In genomic region chr1:212665241-212666115, GRCh38 we compare ENCODE assay signal across 1 cellular context.
A peak's percentile ranks its signal among the peaks of the same experiment; 100 is the strongest.
TF ChIP-seq lines count a peak whose summit lies in the region.

No MANE protein-coding gene starts in this region.

TF ChIP-seq in K562, 482 proteins besides CTCF, POLR2A, EP300 and RAD21 (continued from another document and continues in another):
- TF ChIP-seq ZNF121 (CRISPR knock-in tag; conservative IDR thresholded peaks at IDR 0.05) (no peak), HNRNPK (IDR thresholded peaks at IDR 0.05; ENCODE audit: low read depth, low read length, poor library complexity, severe bottlenecking) (no peak), XRCC5 (IDR thresholded peaks at IDR 0.05; ENCODE audit: low read depth, low read length) (peak; percentile 89; the same call in 1 of the 2 replicates), ZNF395 (CRISPR knock-in tag; IDR thresholded peaks at IDR 0.05) (no peak), DNMT1 (IDR thresholded peaks at IDR 0.05) (no peak), SMARCC2 (IDR thresholded peaks at IDR 0.05; ENCODE audit: low read depth) (no peak), POLR2AphosphoS5 (IDR thresholded peaks at IDR 0.05; ENCODE audit: control insufficient read depth, insufficient read depth, low read depth, low read length) (no peak), ZNF41 (CRISPR knock-in tag; conservative IDR thresholded peaks at IDR 0.05) (no peak), POLR2H (tag; IDR thresholded peaks at IDR 0.05; ENCODE audit: low read depth) (no peak), NR2C2 (CRISPR knock-in tag; IDR thresholded peaks at IDR 0.05) (0 out of 2 replicates have a peak, but pooled peaks have one; percentile 22), NR2C2 (tag; IDR thresholded peaks at IDR 0.05) (peak; percentile 23; the same call in 1 of the 2 replicates), MITF (IDR thresholded peaks at IDR 0.05) (no peak), ZBTB34 (CRISPR knock-in tag; IDR thresholded peaks at IDR 0.05) (no peak), RFX5 (IDR thresholded peaks at IDR 0.05; ENCODE audit: low read depth, low read length) (no peak), NFIX (CRISPR knock-in tag; IDR thresholded peaks at IDR 0.05; ENCODE audit: low read depth) (no peak), ELF1 (tag; IDR thresholded peaks at IDR 0.05) (no peak; the same call in 1 of the 2 replicates), SRSF9 (IDR thresholded peaks at IDR 0.05; ENCODE audit: borderline replicate concordance, low read depth, low read length) (no peak), KLF1 (tag; IDR thresholded peaks at IDR 0.05) (no peak; the same call in 1 of the 2 replicates), GMEB1 (CRISPR knock-in tag; IDR thresholded peaks at IDR 0.05) (no peak), CSDE1 (IDR thresholded peaks at IDR 0.05) (no peak), NFATC3 (IDR thresholded peaks at IDR 0.05) (no peak), HDAC8 (tag; IDR thresholded peaks at IDR 0.05) (no peak), RUNX1 (IDR thresholded peaks at IDR 0.05; ENCODE audit: low read depth) (no peak), POLR2AphosphoS2 (IDR thresholded peaks at IDR 0.05; ENCODE audit: low read length) (no peak), ZC3H8 (IDR thresholded peaks at IDR 0.05) (0 out of 2 replicates have a peak, but pooled peaks have one; percentile 72), HSF4 (CRISPR knock-in tag; IDR thresholded peaks at IDR 0.05; ENCODE audit: borderline replicate concordance) (no peak), GATA2 (CRISPR knock-in tag; IDR thresholded peaks at IDR 0.05) (no peak), RBFOX2 (IDR thresholded peaks at IDR 0.05; ENCODE audit: low read depth, low read length) (0 out of 2 replicates have a peak, but pooled peaks have one; percentile 25), ZNF133 (CRISPR knock-in tag; IDR thresholded peaks at IDR 0.05) (no peak), ZNF184 (CRISPR knock-in tag; IDR thresholded peaks at IDR 0.05) (no peak), JUND (IDR thresholded peaks at IDR 0.05; ENCODE audit: borderline replicate concordance, low read depth, low read length) (peak; percentile 43), JUND (tag; IDR thresholded peaks at IDR 0.05; ENCODE audit: borderline replicate concordance, low read depth, low read length) (no peak), CEBPB (tag; IDR thresholded peaks at IDR 0.05) (no peak), PYGO2 (tag; IDR thresholded peaks at IDR 0.05) (no peak), FOXA3 (CRISPR knock-in tag; conservative IDR thresholded peaks at IDR 0.05 in 1 of 2, IDR thresholded peaks at IDR 0.05 in 1 of 2) (0 out of 4 replicates have a peak, but pooled peaks of 1 of the 2 experiments have one; percentile 37), NR0B1 (IDR thresholded peaks at IDR 0.05; ENCODE audit: partially characterized antibody) (no peak), ZKSCAN1 (IDR thresholded peaks at IDR 0.05; ENCODE audit: low read depth, low read length) (no peak), RBM15 (IDR thresholded peaks at IDR 0.05; ENCODE audit: insufficient read depth, low read length) (no peak), KAT8 (IDR thresholded peaks at IDR 0.05; ENCODE audit: low read depth) (no peak), PPARD (CRISPR knock-in tag; IDR thresholded peaks at IDR 0.05) (no peak), KHSRP (IDR thresholded peaks at IDR 0.05) (no peak), TFAM (CRISPR knock-in tag; conservative IDR thresholded peaks at IDR 0.05) (no peak), TCF15 (CRISPR knock-in tag; IDR thresholded peaks at IDR 0.05) (no peak), SMARCE1 (IDR thresholded peaks at IDR 0.05) (no peak), ZBTB12 (CRISPR knock-in tag; IDR thresholded peaks at IDR 0.05) (no peak), TGIF2 (CRISPR knock-in tag; IDR thresholded peaks at IDR 0.05) (no peak), NCOR1 (IDR thresholded peaks at IDR 0.05) (no peak)
- TF ChIP-seq, protein P1, sequence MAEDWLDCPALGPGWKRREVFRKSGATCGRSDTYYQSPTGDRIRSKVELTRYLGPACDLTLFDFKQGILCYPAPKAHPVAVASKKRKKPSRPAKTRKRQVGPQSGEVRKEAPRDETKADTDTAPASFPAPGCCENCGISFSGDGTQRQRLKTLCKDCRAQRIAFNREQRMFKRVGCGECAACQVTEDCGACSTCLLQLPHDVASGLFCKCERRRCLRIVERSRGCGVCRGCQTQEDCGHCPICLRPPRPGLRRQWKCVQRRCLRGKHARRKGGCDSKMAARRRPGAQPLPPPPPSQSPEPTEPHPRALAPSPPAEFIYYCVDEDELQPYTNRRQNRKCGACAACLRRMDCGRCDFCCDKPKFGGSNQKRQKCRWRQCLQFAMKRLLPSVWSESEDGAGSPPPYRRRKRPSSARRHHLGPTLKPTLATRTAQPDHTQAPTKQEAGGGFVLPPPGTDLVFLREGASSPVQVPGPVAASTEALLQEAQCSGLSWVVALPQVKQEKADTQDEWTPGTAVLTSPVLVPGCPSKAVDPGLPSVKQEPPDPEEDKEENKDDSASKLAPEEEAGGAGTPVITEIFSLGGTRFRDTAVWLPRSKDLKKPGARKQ (CRISPR knock-in tag; IDR thresholded peaks at IDR 0.05) = peak; percentile 93
- TF ChIP-seq, protein P2, sequence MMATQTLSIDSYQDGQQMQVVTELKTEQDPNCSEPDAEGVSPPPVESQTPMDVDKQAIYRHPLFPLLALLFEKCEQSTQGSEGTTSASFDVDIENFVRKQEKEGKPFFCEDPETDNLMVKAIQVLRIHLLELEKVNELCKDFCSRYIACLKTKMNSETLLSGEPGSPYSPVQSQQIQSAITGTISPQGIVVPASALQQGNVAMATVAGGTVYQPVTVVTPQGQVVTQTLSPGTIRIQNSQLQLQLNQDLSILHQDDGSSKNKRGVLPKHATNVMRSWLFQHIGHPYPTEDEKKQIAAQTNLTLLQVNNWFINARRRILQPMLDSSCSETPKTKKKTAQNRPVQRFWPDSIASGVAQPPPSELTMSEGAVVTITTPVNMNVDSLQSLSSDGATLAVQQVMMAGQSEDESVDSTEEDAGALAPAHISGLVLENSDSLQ (IDR thresholded peaks at IDR 0.05) = no peak
- TF ChIP-seq, protein P3, sequence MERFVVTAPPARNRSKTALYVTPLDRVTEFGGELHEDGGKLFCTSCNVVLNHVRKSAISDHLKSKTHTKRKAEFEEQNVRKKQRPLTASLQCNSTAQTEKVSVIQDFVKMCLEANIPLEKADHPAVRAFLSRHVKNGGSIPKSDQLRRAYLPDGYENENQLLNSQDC (CRISPR knock-in tag; IDR thresholded peaks at IDR 0.05) = no peak
- TF ChIP-seq, protein P4, sequence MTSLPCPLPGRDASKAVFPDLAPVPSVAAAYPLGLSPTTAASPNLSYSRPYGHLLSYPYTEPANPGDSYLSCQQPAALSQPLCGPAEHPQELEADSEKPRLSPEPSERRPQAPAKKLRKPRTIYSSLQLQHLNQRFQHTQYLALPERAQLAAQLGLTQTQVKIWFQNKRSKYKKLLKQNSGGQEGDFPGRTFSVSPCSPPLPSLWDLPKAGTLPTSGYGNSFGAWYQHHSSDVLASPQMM (CRISPR knock-in tag; IDR thresholded peaks at IDR 0.05) = no peak
- TF ChIP-seq, protein P5, sequence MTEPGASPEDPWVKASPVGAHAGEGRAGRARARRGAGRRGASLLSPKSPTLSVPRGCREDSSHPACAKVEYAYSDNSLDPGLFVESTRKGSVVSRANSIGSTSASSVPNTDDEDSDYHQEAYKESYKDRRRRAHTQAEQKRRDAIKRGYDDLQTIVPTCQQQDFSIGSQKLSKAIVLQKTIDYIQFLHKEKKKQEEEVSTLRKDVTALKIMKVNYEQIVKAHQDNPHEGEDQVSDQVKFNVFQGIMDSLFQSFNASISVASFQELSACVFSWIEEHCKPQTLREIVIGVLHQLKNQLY (CRISPR knock-in tag; conservative IDR thresholded peaks at IDR 0.05) = no peak
- TF ChIP-seq, protein P6, sequence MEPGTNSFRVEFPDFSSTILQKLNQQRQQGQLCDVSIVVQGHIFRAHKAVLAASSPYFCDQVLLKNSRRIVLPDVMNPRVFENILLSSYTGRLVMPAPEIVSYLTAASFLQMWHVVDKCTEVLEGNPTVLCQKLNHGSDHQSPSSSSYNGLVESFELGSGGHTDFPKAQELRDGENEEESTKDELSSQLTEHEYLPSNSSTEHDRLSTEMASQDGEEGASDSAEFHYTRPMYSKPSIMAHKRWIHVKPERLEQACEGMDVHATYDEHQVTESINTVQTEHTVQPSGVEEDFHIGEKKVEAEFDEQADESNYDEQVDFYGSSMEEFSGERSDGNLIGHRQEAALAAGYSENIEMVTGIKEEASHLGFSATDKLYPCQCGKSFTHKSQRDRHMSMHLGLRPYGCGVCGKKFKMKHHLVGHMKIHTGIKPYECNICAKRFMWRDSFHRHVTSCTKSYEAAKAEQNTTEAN (CRISPR knock-in tag; IDR thresholded peaks at IDR 0.05) = no peak
- TF ChIP-seq, protein P7, sequence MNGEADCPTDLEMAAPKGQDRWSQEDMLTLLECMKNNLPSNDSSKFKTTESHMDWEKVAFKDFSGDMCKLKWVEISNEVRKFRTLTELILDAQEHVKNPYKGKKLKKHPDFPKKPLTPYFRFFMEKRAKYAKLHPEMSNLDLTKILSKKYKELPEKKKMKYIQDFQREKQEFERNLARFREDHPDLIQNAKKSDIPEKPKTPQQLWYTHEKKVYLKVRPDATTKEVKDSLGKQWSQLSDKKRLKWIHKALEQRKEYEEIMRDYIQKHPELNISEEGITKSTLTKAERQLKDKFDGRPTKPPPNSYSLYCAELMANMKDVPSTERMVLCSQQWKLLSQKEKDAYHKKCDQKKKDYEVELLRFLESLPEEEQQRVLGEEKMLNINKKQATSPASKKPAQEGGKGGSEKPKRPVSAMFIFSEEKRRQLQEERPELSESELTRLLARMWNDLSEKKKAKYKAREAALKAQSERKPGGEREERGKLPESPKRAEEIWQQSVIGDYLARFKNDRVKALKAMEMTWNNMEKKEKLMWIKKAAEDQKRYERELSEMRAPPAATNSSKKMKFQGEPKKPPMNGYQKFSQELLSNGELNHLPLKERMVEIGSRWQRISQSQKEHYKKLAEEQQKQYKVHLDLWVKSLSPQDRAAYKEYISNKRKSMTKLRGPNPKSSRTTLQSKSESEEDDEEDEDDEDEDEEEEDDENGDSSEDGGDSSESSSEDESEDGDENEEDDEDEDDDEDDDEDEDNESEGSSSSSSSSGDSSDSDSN (IDR thresholded peaks at IDR 0.05; ENCODE audit: borderline replicate concordance in 1 of 2, low read depth in 2 of 2, low read length in 2 of 2) = no peak
